ENCODE assay signal across 29 cellular contexts in genomic region chr1:17360272-17360956, GRCh38. TPM values are rescaled to one million over a fixed set of nuclear protein-coding genes. Genes with fewer than 3 reads are reported as not detected.
"Had no signal": no experiment of that assay in that cellular context is flagged by ENCODE, and none has a peak within 500 bp of the region (broad histone marks: within the 10 kb centered on the region; RNA-seq: fewer than 3 reads in every experiment).

No MANE protein-coding gene starts in this region.

- H3K36me3 Mint-ChIP-seq: stimulated activated memory B cell treated with anti-CD40 and anti-IgM and Interleukin-4, amounts not matched to agents 10 μg/mL and 1 μg/mL and 100 μg/mL, for 72 hours had no signal

- FAIRE-seq: endometrium had no signal

- ATAC-seq: foreskin keratinocyte; left colon; left ventricle myocardium superior; naive thymus-derived CD4-positive, alpha-beta T cell; sciatic nerve; stimulated activated memory B cell treated with anti-CD40 and anti-IgM and Interleukin-4, amounts not matched to agents 10 μg/mL and 1 μg/mL and 100 μg/mL, for 72 hours had no signal

- H3K27me3 Mint-ChIP-seq: stimulated activated naive CD8-positive, alpha-beta T cell treated with anti-CD3 and anti-CD28 coated beads, Interleukin-15, Interleukin-2, amounts not matched to agents 100 ng/mL and 50 ng/mL, for 24 hours had no signal

- H3K4me3 Mint-ChIP-seq: naive thymus-derived CD4-positive, alpha-beta T cell; nephron progenitor cell; stimulated activated memory B cell treated with anti-CD40 and anti-IgM and Interleukin-4, amounts not matched to agents 10 μg/mL and 1 μg/mL and 100 μg/mL, for 72 hours; stimulated activated naive CD8-positive, alpha-beta T cell treated with anti-CD3 and anti-CD28 coated beads, Interleukin-15, Interleukin-2, amounts not matched to agents 100 ng/mL and 50 ng/mL, for 24 hours had no signal

- H3K9me3 ChIP-seq: esophagus squamous epithelium, testis had no signal

- H3K27ac ChIP-seq: epithelial cell of prostate, esophagus squamous epithelium, foreskin keratinocyte, spleen, testis, tibial nerve had no signal

- H3K4me3 ChIP-seq: esophagus squamous epithelium, lung, spleen, testis, tibial nerve had no signal

- H3K4me1 ChIP-seq: testis, tibial nerve had no signal

- H3K27ac Mint-ChIP-seq: naive thymus-derived CD4-positive, alpha-beta T cell; nephron progenitor cell; stimulated activated memory B cell treated with anti-CD40 and anti-IgM and Interleukin-4, amounts not matched to agents 10 μg/mL and 1 μg/mL and 100 μg/mL, for 72 hours; stimulated activated naive CD8-positive, alpha-beta T cell treated with anti-CD3 and anti-CD28 coated beads, Interleukin-15, Interleukin-2, amounts not matched to agents 100 ng/mL and 50 ng/mL, for 24 hours had no signal

- H3K9me3 Mint-ChIP-seq: stimulated activated naive CD8-positive, alpha-beta T cell treated with anti-CD3 and anti-CD28 coated beads, Interleukin-15, Interleukin-2, amounts not matched to agents 100 ng/mL and 50 ng/mL, for 24 hours had no signal

- DNase-seq: effector memory CD4-positive, alpha-beta T cell; esophagus squamous epithelium; head of caudate nucleus; hippocampal formation; left colon; left ventricle myocardium superior; mesenchymal stem cell; midbrain; naive thymus-derived CD4-positive, alpha-beta T cell; nephron progenitor cell; posterior cingulate gyrus; spleen; stimulated activated CD4-positive, alpha-beta T cell treated with anti-CD3 and anti-CD28 coated beads, Interleukin-15, amount 100 ng/mL, for 24 hours; stimulated activated CD4-positive, alpha-beta T cell treated with anti-CD3 and anti-CD28 coated beads, Interleukin-1b, Interleukin-23, amount 100 ng/mL, for 48 hours; stimulated activated CD4-positive, alpha-beta T cell treated with anti-CD3 and anti-CD28 coated beads, Interleukin-4, amount 100 ng/mL, for 24 hours; testis had no signal

- H3K27me3 ChIP-seq: foreskin keratinocyte, testis had no signal

- H3K36me3 ChIP-seq: esophagus squamous epithelium, tibial nerve had no signal

RNA-seq across cellular contexts. Expression of gene PADI6, which starts 11.6 kb away (rescaled TPM):
- total RNA-seq: esophagus squamous epithelium; foreskin keratinocyte; kidney epithelial cell; left colon; left ventricle myocardium superior; lung; naive thymus-derived CD4-positive, alpha-beta T cell; osteocyte; pulmonary artery endothelial cell; sciatic nerve; skeletal muscle tissue; testis; tibial nerve; ureter had no signal
- polyA plus RNA-seq: foreskin keratinocyte; lung; naive thymus-derived CD4-positive, alpha-beta T cell; spleen had no signal

RNA-seq across cellular contexts. Expression of gene PADI4, which starts 52.4 kb away (rescaled TPM):
- total RNA-seq: esophagus squamous epithelium, foreskin keratinocyte, kidney epithelial cell, left colon, osteocyte, pulmonary artery endothelial cell, tibial nerve had no signal
